10 cellular contexts compared by ENCODE assay signal in genomic region chr9:77848897-77849296, GRCh38.
DNase-seq lines count a peak whose midpoint lies in the region; ATAC-seq and TF ChIP-seq lines count a peak whose summit lies in the region.
"Had no signal": no experiment of that assay in that cellular context is flagged by ENCODE, and none has a peak within 500 bp of the region (broad histone marks: within the 10 kb centered on the region; RNA-seq: fewer than 3 reads in every experiment).

No MANE protein-coding gene starts in this region.

- H3K4me2 ChIP-seq in trophoblast cell (ENCODE audit: low read length) (no peak overlapping the region), neural progenitor cell (no peak overlapping the region)

- peaks cover 28% of the 10 kb centered on the region for H3K4me1 Mint-ChIP-seq in neural progenitor cell

- H3K27me3 ChIP-seq in trophoblast cell (ENCODE audit: insufficient read depth, low read length) (no peaks in the 10 kb centered on the region), neural progenitor cell (no peaks in the 10 kb centered on the region)
- H3K27me3 ChIP-seq: SJCRH30 had no signal

- H3K9ac ChIP-seq in trophoblast cell (ENCODE audit: low read length): no peak overlapping the region
- no peak overlapping the region for H3K9ac ChIP-seq in neural progenitor cell

- no peak overlapping the region for H4K91ac ChIP-seq in trophoblast cell (ENCODE audit: low read depth, low read length)

- H3K18ac ChIP-seq in trophoblast cell (ENCODE audit: low read length): no peak overlapping the region

- no peak overlapping the region for H3K23ac ChIP-seq in trophoblast cell (ENCODE audit: low read length)

- H3K79me1 ChIP-seq in trophoblast cell (ENCODE audit: low read length): no peaks in the 10 kb centered on the region

- H2BK12ac ChIP-seq in trophoblast cell (ENCODE audit: low read length): no peak overlapping the region

- no peak overlapping the region for H4K12ac ChIP-seq in trophoblast cell (ENCODE audit: low read depth, low read length)

- H3K79me2 ChIP-seq in trophoblast cell (ENCODE audit: control insufficient read depth, insufficient read depth, low read length, poor library complexity) (no peaks in the 10 kb centered on the region), neural progenitor cell (ENCODE audit: low read depth) (peaks cover 36% of the 10 kb centered on the region)

- H3K9me3 Mint-ChIP-seq in neural progenitor cell: no peaks in the 10 kb centered on the region

- peaks cover 33% of the 10 kb centered on the region for H4K20me1 ChIP-seq in neural progenitor cell (ENCODE audit: low read depth)

- no peak overlapping the region for H3K4ac ChIP-seq in trophoblast cell (ENCODE audit: low read depth, low read length)

- H4K8ac ChIP-seq in trophoblast cell (ENCODE audit: low read depth, low read length): no peak overlapping the region

- no peak for TF ChIP-seq CTCF in fibroblast of pulmonary artery (IDR thresholded peaks at IDR 0.05; ENCODE audit: low read length, missing control alignments)
- no peak for TF ChIP-seq CTCF in neural progenitor cell (IDR thresholded peaks at IDR 0.05)

- ATAC-seq in HG03196 (IDR thresholded peaks at IDR 0.05; ENCODE audit: unreplicated experiment): no peak
- no peak for ATAC-seq in GM18520 (IDR thresholded peaks at IDR 0.05; ENCODE audit: unreplicated experiment)

- H3K27ac ChIP-seq in trophoblast cell (ENCODE audit: low read depth, low read length): no peak overlapping the region
- H3K27ac ChIP-seq in neural progenitor cell: no peak overlapping the region
- H3K27ac ChIP-seq: SJCRH30 had no signal

- DNase-seq in Ammon's horn (ENCODE audit: low spot score) (peak; percentile 83), RPMI7951 (ENCODE audit: low read depth) (peak; percentile 77), fibroblast of pulmonary artery (ENCODE audit: low read depth) (peak; percentile 92), trophoblast cell (peak; percentile 17 to 47), NCI-H1694 (lab: John Stamatoyannopoulos, UW) (no peak), neural progenitor cell (ENCODE audit: low spot score) (no peak)
- DNase-seq: SJCRH30; stimulated activated CD4-positive, alpha-beta T cell treated with anti-CD3 and anti-CD28 coated beads, Interleukin-4, amount 100 ng/mL, for 1 hour had no signal

- no peak overlapping the region for H2BK5ac ChIP-seq in trophoblast cell (ENCODE audit: low read depth, low read length, poor library complexity)

- no peak overlapping the region for H3K27ac Mint-ChIP-seq in neural progenitor cell

- no peak overlapping the region for H3K4me3 Mint-ChIP-seq in neural progenitor cell

- peaks cover 2% of the 10 kb centered on the region for H3K27me3 Mint-ChIP-seq in neural progenitor cell (ENCODE audit: insufficient read depth, low read depth)

- no peaks in the 10 kb centered on the region for H3K9me3 ChIP-seq in trophoblast cell (ENCODE audit: insufficient read depth, low read depth, low read length)
- no peaks in the 10 kb centered on the region for H3K9me3 ChIP-seq in neural progenitor cell (ENCODE audit: low read depth)
- H3K9me3 ChIP-seq: SJCRH30 had no signal

- peaks cover 0 to 4% of the 10 kb centered on the region in 2 experiments for H3K36me3 ChIP-seq in trophoblast cell (ENCODE audit: control insufficient read depth in 1 of 2, insufficient read depth in 2 of 2, low read length in 2 of 2)
- H3K36me3 ChIP-seq in neural progenitor cell: no peaks in the 10 kb centered on the region
- H3K36me3 ChIP-seq: SJCRH30 had no signal

- H2AFZ ChIP-seq in trophoblast cell (ENCODE audit: insufficient read depth, low read length, poor library complexity) (no peak overlapping the region), neural progenitor cell (replicated peaks) (no peak overlapping the region)

- H2AK5ac ChIP-seq in trophoblast cell (ENCODE audit: low read length): no peak overlapping the region

- WGBS in trophoblast cell (ENCODE audit: extremely low coverage, insufficient coverage, insufficient read length): no CpG with 5 or more reads among the region's 6 CpGs

- H3K4me1 ChIP-seq in trophoblast cell (ENCODE audit: control insufficient read depth in 1 of 2, insufficient read depth in 2 of 2, low read length in 2 of 2) (peaks cover 5 to 7% of the 10 kb centered on the region in 2 experiments), neural progenitor cell (peaks cover 21% of the 10 kb centered on the region)

- no peaks in the 10 kb centered on the region for H3F3A ChIP-seq in neural progenitor cell (ENCODE audit: low read depth)

- H3K4me3 ChIP-seq in fibroblast of pulmonary artery (replicated peaks; ENCODE audit: low read depth, low read length): no peak overlapping the region
- H3K4me3 ChIP-seq in trophoblast cell (ENCODE audit: low read depth, low read length): no peak overlapping the region
- H3K4me3 ChIP-seq in neural progenitor cell: no peak overlapping the region
- H3K4me3 ChIP-seq: SJCRH30 had no signal

- no peaks in the 10 kb centered on the region for H3K36me3 Mint-ChIP-seq in neural progenitor cell

- H2BK120ac ChIP-seq in trophoblast cell (ENCODE audit: insufficient read depth, low read length, poor library complexity): no peak overlapping the region

- no peak overlapping the region for H3K14ac ChIP-seq in trophoblast cell (ENCODE audit: low read length)

Comparison
In these comparisons a context has a peak if more than half of its experiments do, and no peak if none do; other contexts are left out.
1. DNase-seq: peak in Ammon's horn (single experiment), RPMI7951 (single experiment), fibroblast of pulmonary artery (single experiment) and trophoblast cell (2 of 2); none in NCI-H1694 (single experiment) and neural progenitor cell (single experiment).